Comparison of ENCODE assay signal across 1 cellular context in the genomic region with DNA sequence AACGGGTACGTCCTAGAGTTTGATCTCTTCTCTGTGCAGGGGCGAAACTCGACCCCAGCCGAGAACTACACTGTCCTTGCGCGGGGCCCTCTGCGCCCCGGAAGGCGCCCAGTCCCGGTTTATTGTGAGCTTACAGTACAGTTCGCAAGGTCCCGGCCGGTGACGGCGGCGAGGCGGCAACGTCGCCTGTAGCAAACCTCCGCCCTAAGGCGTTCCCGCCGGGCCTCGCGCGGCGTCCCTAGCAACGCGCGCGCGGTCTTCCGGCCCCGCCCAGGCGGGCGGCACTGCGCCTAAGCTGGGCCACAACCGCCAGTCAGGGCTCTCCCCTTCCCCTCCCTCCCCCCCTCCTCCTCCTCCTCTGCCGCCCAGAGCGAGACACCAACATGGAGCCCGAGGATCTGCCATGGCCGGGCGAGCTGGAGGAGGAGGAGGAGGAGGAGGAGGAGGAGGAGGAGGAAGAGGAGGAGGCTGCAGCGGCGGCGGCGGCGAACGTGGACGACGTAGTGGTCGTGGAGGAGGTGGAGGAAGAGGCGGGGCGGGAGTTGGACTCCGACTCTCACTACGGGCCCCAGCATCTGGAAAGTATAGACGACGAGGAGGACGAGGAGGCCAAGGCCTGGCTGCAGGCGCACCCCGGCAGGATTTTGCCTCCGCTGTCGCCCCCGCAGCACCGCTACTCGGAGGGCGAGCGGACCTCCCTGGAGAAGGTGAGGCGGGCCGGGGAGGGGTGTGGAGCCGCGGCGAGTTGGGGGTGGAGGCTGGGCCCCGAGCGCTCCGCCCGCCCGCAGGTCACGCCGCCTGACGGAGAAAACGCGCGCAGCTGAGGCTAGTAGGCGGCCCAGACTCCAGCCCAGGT.
A peak's percentile ranks its signal among the peaks of the same experiment; 100 is the strongest.
TF ChIP-seq lines count a peak whose summit lies in the region.

Gene ALMS1, plus strand, starts transcription at position 351 of the 856 bp plus-strand sequence. Its CDS starts 33 bp downstream, at position 384.

TF ChIP-seq in HepG2, 621 proteins besides CTCF, POLR2A, EP300 and RAD21 (continued from another document and continues in another):
- TF ChIP-seq, protein P1, sequence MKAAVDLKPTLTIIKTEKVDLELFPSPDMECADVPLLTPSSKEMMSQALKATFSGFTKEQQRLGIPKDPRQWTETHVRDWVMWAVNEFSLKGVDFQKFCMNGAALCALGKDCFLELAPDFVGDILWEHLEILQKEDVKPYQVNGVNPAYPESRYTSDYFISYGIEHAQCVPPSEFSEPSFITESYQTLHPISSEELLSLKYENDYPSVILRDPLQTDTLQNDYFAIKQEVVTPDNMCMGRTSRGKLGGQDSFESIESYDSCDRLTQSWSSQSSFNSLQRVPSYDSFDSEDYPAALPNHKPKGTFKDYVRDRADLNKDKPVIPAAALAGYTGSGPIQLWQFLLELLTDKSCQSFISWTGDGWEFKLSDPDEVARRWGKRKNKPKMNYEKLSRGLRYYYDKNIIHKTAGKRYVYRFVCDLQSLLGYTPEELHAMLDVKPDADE (CRISPR knock-in tag; IDR thresholded peaks at IDR 0.05), result no peak; the same call in 1 of the 2 replicates
- TF ChIP-seq MED1 (CRISPR knock-in tag; IDR thresholded peaks at IDR 0.05) (no peak), MXD4 (CRISPR knock-in tag; IDR thresholded peaks at IDR 0.05) (peak; percentile 87), NBN (conservative IDR thresholded peaks at IDR 0.05) (no peak), DBP (CRISPR knock-in tag; IDR thresholded peaks at IDR 0.05; ENCODE audit: not compliant biosample characterization) (no peak), ZNF256 (CRISPR knock-in tag; conservative IDR thresholded peaks at IDR 0.05) (0 out of 2 replicates have a peak, but pooled peaks have one; percentile 40), JUND (CRISPR knock-in tag; IDR thresholded peaks at IDR 0.05) (peak; percentile 50), ZMYM3 (CRISPR knock-in tag; IDR thresholded peaks at IDR 0.05) (peak; percentile 61; the same call in 1 of the 2 replicates), RXRA (CRISPR knock-in tag; IDR thresholded peaks at IDR 0.05) (peak; percentile 64; the same call in 1 of the 2 replicates), ZSCAN20 (CRISPR knock-in tag; IDR thresholded peaks at IDR 0.05; ENCODE audit: borderline replicate concordance) (0 out of 2 replicates have a peak, but pooled peaks have one; percentile 27), HOXA9 (CRISPR knock-in tag; IDR thresholded peaks at IDR 0.05; ENCODE audit: borderline replicate concordance) (no peak), ZNF547 (CRISPR knock-in tag; IDR thresholded peaks at IDR 0.05) (peak; percentile 43; the same call in 1 of the 2 replicates), CENPX (CRISPR knock-in tag; IDR thresholded peaks at IDR 0.05) (no peak), HMGXB3 (CRISPR knock-in tag; IDR thresholded peaks at IDR 0.05; ENCODE audit: borderline replicate concordance) (0 out of 2 replicates have a peak, but pooled peaks have one; percentile 16), GTF2F1 (IDR thresholded peaks at IDR 0.05; ENCODE audit: low read length) (no peak), NR2F2 (IDR thresholded peaks at IDR 0.05; ENCODE audit: borderline replicate concordance, low read depth) (peak; percentile 61; the same call in 1 of the 2 replicates), ZMYM2 (CRISPR knock-in tag; IDR thresholded peaks at IDR 0.05) (no peak; the same call in 1 of the 2 replicates), WIZ (CRISPR knock-in tag; IDR thresholded peaks at IDR 0.05) (0 out of 2 replicates have a peak, but pooled peaks have one; percentile 81), AHR (CRISPR knock-in tag; IDR thresholded peaks at IDR 0.05) (peak; percentile 86), ZNF75D (CRISPR knock-in tag; IDR thresholded peaks at IDR 0.05; ENCODE audit: borderline replicate concordance) (no peak), ZNF841 (CRISPR knock-in tag; IDR thresholded peaks at IDR 0.05; ENCODE audit: borderline replicate concordance) (no peak), HBP1 (CRISPR knock-in tag; IDR thresholded peaks at IDR 0.05; ENCODE audit: low read depth) (peak; percentile 87), ZNF543 (CRISPR knock-in tag; IDR thresholded peaks at IDR 0.05) (0 out of 2 replicates have a peak, but pooled peaks have one; percentile 17), REXO4 (CRISPR knock-in tag; IDR thresholded peaks at IDR 0.05; ENCODE audit: borderline replicate concordance) (no peak), ZNF335 (CRISPR knock-in tag; IDR thresholded peaks at IDR 0.05) (no peak; the same call in 1 of the 2 replicates), NR2F6 (IDR thresholded peaks at IDR 0.05) (no peak), NR2F6 (CRISPR knock-in tag; IDR thresholded peaks at IDR 0.05) (0 out of 2 replicates have a peak, but pooled peaks have one; percentile 55), SRSF1 (optimal IDR thresholded peaks at IDR 0.05; ENCODE audit: low read depth, low read length) (no peak), NPAS2 (CRISPR knock-in tag; IDR thresholded peaks at IDR 0.05; ENCODE audit: borderline replicate concordance) (no peak)
- TF ChIP-seq, protein P2, sequence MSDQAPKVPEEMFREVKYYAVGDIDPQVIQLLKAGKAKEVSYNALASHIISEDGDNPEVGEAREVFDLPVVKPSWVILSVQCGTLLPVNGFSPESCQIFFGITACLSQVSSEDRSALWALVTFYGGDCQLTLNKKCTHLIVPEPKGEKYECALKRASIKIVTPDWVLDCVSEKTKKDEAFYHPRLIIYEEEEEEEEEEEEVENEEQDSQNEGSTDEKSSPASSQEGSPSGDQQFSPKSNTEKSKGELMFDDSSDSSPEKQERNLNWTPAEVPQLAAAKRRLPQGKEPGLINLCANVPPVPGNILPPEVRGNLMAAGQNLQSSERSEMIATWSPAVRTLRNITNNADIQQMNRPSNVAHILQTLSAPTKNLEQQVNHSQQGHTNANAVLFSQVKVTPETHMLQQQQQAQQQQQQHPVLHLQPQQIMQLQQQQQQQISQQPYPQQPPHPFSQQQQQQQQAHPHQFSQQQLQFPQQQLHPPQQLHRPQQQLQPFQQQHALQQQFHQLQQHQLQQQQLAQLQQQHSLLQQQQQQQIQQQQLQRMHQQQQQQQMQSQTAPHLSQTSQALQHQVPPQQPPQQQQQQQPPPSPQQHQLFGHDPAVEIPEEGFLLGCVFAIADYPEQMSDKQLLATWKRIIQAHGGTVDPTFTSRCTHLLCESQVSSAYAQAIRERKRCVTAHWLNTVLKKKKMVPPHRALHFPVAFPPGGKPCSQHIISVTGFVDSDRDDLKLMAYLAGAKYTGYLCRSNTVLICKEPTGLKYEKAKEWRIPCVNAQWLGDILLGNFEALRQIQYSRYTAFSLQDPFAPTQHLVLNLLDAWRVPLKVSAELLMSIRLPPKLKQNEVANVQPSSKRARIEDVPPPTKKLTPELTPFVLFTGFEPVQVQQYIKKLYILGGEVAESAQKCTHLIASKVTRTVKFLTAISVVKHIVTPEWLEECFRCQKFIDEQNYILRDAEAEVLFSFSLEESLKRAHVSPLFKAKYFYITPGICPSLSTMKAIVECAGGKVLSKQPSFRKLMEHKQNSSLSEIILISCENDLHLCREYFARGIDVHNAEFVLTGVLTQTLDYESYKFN (CRISPR knock-in tag; conservative IDR thresholded peaks at IDR 0.05), result no peak; the same call in 1 of the 2 replicates
- TF ChIP-seq, protein P3, sequence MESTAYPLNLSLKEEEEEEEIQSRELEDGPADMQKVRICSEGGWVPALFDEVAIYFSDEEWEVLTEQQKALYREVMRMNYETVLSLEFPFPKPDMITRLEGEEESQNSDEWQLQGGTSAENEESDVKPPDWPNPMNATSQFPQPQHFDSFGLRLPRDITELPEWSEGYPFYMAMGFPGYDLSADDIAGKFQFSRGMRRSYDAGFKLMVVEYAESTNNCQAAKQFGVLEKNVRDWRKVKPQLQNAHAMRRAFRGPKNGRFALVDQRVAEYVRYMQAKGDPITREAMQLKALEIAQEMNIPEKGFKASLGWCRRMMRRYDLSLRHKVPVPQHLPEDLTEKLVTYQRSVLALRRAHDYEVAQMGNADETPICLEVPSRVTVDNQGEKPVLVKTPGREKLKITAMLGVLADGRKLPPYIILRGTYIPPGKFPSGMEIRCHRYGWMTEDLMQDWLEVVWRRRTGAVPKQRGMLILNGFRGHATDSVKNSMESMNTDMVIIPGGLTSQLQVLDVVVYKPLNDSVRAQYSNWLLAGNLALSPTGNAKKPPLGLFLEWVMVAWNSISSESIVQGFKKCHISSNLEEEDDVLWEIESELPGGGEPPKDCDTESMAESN (CRISPR knock-in tag; conservative IDR thresholded peaks at IDR 0.05), result peak; percentile 81; the same call in 1 of the 2 replicates
- TF ChIP-seq, protein P4, sequence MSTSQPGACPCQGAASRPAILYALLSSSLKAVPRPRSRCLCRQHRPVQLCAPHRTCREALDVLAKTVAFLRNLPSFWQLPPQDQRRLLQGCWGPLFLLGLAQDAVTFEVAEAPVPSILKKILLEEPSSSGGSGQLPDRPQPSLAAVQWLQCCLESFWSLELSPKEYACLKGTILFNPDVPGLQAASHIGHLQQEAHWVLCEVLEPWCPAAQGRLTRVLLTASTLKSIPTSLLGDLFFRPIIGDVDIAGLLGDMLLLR (CRISPR knock-in tag; IDR thresholded peaks at IDR 0.05), result no peak; the same call in 1 of the 2 replicates
- TF ChIP-seq, protein P5, sequence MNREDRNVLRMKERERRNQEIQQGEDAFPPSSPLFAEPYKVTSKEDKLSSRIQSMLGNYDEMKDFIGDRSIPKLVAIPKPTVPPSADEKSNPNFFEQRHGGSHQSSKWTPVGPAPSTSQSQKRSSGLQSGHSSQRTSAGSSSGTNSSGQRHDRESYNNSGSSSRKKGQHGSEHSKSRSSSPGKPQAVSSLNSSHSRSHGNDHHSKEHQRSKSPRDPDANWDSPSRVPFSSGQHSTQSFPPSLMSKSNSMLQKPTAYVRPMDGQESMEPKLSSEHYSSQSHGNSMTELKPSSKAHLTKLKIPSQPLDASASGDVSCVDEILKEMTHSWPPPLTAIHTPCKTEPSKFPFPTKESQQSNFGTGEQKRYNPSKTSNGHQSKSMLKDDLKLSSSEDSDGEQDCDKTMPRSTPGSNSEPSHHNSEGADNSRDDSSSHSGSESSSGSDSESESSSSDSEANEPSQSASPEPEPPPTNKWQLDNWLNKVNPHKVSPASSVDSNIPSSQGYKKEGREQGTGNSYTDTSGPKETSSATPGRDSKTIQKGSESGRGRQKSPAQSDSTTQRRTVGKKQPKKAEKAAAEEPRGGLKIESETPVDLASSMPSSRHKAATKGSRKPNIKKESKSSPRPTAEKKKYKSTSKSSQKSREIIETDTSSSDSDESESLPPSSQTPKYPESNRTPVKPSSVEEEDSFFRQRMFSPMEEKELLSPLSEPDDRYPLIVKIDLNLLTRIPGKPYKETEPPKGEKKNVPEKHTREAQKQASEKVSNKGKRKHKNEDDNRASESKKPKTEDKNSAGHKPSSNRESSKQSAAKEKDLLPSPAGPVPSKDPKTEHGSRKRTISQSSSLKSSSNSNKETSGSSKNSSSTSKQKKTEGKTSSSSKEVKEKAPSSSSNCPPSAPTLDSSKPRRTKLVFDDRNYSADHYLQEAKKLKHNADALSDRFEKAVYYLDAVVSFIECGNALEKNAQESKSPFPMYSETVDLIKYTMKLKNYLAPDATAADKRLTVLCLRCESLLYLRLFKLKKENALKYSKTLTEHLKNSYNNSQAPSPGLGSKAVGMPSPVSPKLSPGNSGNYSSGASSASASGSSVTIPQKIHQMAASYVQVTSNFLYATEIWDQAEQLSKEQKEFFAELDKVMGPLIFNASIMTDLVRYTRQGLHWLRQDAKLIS (CRISPR knock-in tag; IDR thresholded peaks at IDR 0.05), result no peak
- TF ChIP-seq, protein P6, sequence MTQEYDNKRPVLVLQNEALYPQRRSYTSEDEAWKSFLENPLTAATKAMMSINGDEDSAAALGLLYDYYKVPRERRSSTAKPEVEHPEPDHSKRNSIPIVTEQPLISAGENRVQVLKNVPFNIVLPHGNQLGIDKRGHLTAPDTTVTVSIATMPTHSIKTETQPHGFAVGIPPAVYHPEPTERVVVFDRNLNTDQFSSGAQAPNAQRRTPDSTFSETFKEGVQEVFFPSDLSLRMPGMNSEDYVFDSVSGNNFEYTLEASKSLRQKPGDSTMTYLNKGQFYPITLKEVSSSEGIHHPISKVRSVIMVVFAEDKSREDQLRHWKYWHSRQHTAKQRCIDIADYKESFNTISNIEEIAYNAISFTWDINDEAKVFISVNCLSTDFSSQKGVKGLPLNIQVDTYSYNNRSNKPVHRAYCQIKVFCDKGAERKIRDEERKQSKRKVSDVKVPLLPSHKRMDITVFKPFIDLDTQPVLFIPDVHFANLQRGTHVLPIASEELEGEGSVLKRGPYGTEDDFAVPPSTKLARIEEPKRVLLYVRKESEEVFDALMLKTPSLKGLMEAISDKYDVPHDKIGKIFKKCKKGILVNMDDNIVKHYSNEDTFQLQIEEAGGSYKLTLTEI (CRISPR knock-in tag; conservative IDR thresholded peaks at IDR 0.05), result no peak
